ENCODE assay signal across 19 cellular contexts in the genomic region with DNA sequence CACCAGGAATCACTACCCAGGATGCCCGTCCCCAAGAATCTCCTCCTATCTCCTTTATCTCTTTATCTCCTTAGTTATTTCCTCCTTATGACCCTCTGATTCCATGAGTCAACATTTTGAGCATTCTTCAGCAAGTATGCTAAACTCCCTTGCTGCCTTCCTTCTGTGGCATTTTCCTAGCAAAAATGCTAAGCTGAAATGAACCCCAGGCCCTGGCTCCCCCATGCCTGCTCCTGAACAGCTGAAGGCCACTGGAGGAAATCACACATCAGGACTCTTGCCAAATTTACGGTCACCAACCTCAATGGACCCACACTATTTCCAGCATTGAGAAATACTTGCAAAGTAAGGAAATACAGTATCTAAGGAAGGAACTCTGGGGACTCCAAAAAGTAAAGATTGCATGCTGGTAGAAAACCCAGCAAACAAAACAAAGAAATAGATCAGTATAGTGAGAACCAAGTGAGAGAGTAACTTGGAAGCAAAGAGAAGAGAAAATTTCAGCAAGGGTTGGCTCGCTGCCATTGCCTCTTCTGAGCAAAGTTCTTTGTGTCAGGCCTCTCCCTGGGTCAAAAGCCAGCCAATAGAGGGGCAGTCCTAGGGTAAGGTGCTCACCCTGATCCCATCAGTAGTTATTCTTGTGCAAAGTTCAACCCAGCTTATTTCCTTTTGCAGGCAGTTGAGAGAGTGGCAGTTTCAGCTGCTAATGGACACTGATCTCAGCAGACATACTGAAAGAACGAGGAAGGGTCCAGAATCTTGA. TPM values are rescaled to one million over a fixed set of nuclear protein-coding genes. Genes with fewer than 3 reads are reported as not detected.
DNase-seq lines count a peak whose midpoint lies in the region; ATAC-seq, FAIRE-seq and TF ChIP-seq lines count a peak whose summit lies in the region.
"Had no signal": no experiment of that assay in that cellular context is flagged by ENCODE, and none has a peak within 500 bp of the region (broad histone marks: within the 10 kb centered on the region; RNA-seq: fewer than 3 reads in every experiment).

No MANE protein-coding gene starts in this region.

- H2AFZ ChIP-seq in SK-N-SH (ENCODE audit: low read depth): peak overlapping the region; percentile 39; the same call in 1 of the 2 replicates

- DNase-seq in GM04503 (ENCODE audit: low read depth) (peak; percentile 35), SK-N-SH (no peak), islet precursor cell (peak; percentile 55), small intestine (peak; percentile 98), occipital lobe (lab: John Stamatoyannopoulos, UW) (no peak), uterus (no peak)
- DNase-seq: activated naive CD8-positive, alpha-beta T cell treated with anti-CD3 and anti-CD28 coated beads for 36 hours; dermis blood vessel endothelial cell; NCI-H1436 treated with DMSO at 0.1 percent for 48 hours; NCI-H69; SHP77 treated with DMSO at 0.1 percent for 48 hours had no signal

- H3K4me1 ChIP-seq in SK-N-SH (ENCODE audit: control insufficient read depth in 1 of 2, insufficient read depth in 2 of 2, low read depth in 1 of 2, low read length in 1 of 2): peaks cover 0 to 7% of the 10 kb centered on the region in 2 experiments; a peak in 1 of 4 replicates
- peaks cover 9 to 10% of the 10 kb centered on the region in 2 donors for H3K4me1 ChIP-seq in small intestine (ENCODE audit: control insufficient read depth in 2 of 2, insufficient read depth in 1 of 2, low read depth in 1 of 2, low read length in 1 of 2)
- H3K4me1 ChIP-seq in uterus: no peaks in the 10 kb centered on the region

- H3K36me3 ChIP-seq in SK-N-SH (replicated peaks in 1 of 2; ENCODE audit: control insufficient read depth in 1 of 2, insufficient read depth in 2 of 2, low read length in 1 of 2) (no peaks in the 10 kb centered on the region), small intestine (ENCODE audit: control insufficient read depth in 2 of 2, insufficient read depth in 2 of 2, low read length in 2 of 2) (no peaks in the 10 kb centered on the region), uterus (no peaks in the 10 kb centered on the region)

- no peaks in the 10 kb centered on the region for H4K20me1 ChIP-seq in SK-N-SH (ENCODE audit: insufficient read depth)

- no peaks in the 10 kb centered on the region for H3K27me3 ChIP-seq in SK-N-SH (ENCODE audit: insufficient read depth)
- H3K27me3 ChIP-seq in small intestine (ENCODE audit: control insufficient read depth in 2 of 2, insufficient read depth in 2 of 2, low read length in 2 of 2): no peaks in the 10 kb centered on the region
- H3K27me3 ChIP-seq in uterus: no peaks in the 10 kb centered on the region

- peak overlapping the region; percentile 48 for H3K4me2 ChIP-seq in SK-N-SH

- peak in 1 of 2 experiments; percentile 72; a peak in 1 of 4 replicates for TF ChIP-seq EP300 in SK-N-SH (IDR thresholded peaks at IDR 0.05; ENCODE audit: borderline replicate concordance in 1 of 2, low read depth in 1 of 2, low read length in 1 of 2)

- no peaks in the 10 kb centered on the region for H3K9me3 ChIP-seq in SK-N-SH
- H3K9me3 ChIP-seq in small intestine (ENCODE audit: control insufficient read depth, low read depth): no peaks in the 10 kb centered on the region
- no peaks in the 10 kb centered on the region for H3K9me3 ChIP-seq in uterus

- no peak for TF ChIP-seq CTCF in SK-N-SH (IDR thresholded peaks at IDR 0.05)
- TF ChIP-seq CTCF in uterus (IDR thresholded peaks at IDR 0.05): no peak

- TF ChIP-seq POLR2A in uterus (IDR thresholded peaks at IDR 0.05): no peak

- POLR2A ChIA-PET in SK-N-SH (lab: Yijun Ruan, JAX): no interaction called here

- ATAC-seq in HG03097 (IDR thresholded peaks at IDR 0.05; ENCODE audit: low FRiP score, unreplicated experiment): no peak
- no peak for ATAC-seq in GM21737 (IDR thresholded peaks at IDR 0.05; ENCODE audit: unreplicated experiment)

- TF ChIP-seq RAD21 in SK-N-SH (IDR thresholded peaks at IDR 0.05; ENCODE audit: low read length): no peak

- H3F3A ChIP-seq in SK-N-SH (replicated peaks; ENCODE audit: insufficient read depth): peaks cover 6% of the 10 kb centered on the region

- no peak overlapping the region for H3K4me3 ChIP-seq in SK-N-SH (ENCODE audit: low read depth in 2 of 2, low read length in 1 of 2)
- no peak overlapping the region for H3K4me3 ChIP-seq in small intestine (ENCODE audit: low read depth in 1 of 2, low read length in 2 of 2)
- H3K4me3 ChIP-seq in uterus: no peak overlapping the region
- H3K4me3 ChIP-seq: skin epidermis had no signal

- H3K9ac ChIP-seq in SK-N-SH: no peak overlapping the region

- FAIRE-seq in small intestine (lab: Jason Lieb, UNC): no peak
- FAIRE-seq: frontal cortex, keratinocyte, TTC549 had no signal

- CTCF ChIA-PET in SK-N-SH (lab: Yijun Ruan, JAX): no interaction called here

- 46% methylated on average over 4 of the region's 4 CpGs for WGBS in SK-N-SH (ENCODE audit: low lambda C conversion rate)
- WGBS in small intestine, 3 donors: 15 to 42% (median 17%) methylated on average over 4 of the region's 4 CpGs

- H3K79me2 ChIP-seq in SK-N-SH (ENCODE audit: insufficient read depth): no peaks in the 10 kb centered on the region

- intact Hi-C loops in uterus (cut with DNase I; ENCODE audit: low total_unique reads): no loop called here

- H3K27ac ChIP-seq in SK-N-SH (ENCODE audit: low read depth in 2 of 2, low read length in 1 of 2) (peak overlapping the region; percentile 50 to 61; a peak in 3 of 4 replicates), small intestine (ENCODE audit: low read depth in 1 of 2, low read length in 1 of 2) (peak overlapping the region; percentile 37 to 83), uterus (no peak overlapping the region)
- H3K27ac ChIP-seq: skin epidermis had no signal

- no peaks in the 10 kb centered on the region for H3K9me2 ChIP-seq in SK-N-SH

TF ChIP-seq in SK-N-SH, 30 proteins besides CTCF, POLR2A, EP300 and RAD21 (continues in another document):
- TF ChIP-seq RFX5 (IDR thresholded peaks at IDR 0.05; ENCODE audit: low read length): no peak
- TF ChIP-seq NFIC (IDR thresholded peaks at IDR 0.05; ENCODE audit: borderline replicate concordance): peak; percentile 55
- no peak for TF ChIP-seq NRF1 (IDR thresholded peaks at IDR 0.05; ENCODE audit: low read depth, low read length)
- no peak for TF ChIP-seq MXI1 (IDR thresholded peaks at IDR 0.05; ENCODE audit: low read depth, low read length)
- TF ChIP-seq, protein P1, sequence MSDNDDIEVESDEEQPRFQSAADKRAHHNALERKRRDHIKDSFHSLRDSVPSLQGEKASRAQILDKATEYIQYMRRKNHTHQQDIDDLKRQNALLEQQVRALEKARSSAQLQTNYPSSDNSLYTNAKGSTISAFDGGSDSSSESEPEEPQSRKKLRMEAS (IDR thresholded peaks at IDR 0.05; ENCODE audit: low read depth): 0 out of 2 replicates have a peak, but pooled peaks have one; percentile 23
- TF ChIP-seq, protein P2, sequence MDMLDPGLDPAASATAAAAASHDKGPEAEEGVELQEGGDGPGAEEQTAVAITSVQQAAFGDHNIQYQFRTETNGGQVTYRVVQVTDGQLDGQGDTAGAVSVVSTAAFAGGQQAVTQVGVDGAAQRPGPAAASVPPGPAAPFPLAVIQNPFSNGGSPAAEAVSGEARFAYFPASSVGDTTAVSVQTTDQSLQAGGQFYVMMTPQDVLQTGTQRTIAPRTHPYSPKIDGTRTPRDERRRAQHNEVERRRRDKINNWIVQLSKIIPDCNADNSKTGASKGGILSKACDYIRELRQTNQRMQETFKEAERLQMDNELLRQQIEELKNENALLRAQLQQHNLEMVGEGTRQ (IDR thresholded peaks at IDR 0.05; ENCODE audit: borderline replicate concordance, low read depth, low read length): no peak
- TF ChIP-seq FOSL2 (IDR thresholded peaks at IDR 0.05; ENCODE audit: borderline replicate concordance, low read depth): peak; percentile 83
- TF ChIP-seq, protein P3, sequence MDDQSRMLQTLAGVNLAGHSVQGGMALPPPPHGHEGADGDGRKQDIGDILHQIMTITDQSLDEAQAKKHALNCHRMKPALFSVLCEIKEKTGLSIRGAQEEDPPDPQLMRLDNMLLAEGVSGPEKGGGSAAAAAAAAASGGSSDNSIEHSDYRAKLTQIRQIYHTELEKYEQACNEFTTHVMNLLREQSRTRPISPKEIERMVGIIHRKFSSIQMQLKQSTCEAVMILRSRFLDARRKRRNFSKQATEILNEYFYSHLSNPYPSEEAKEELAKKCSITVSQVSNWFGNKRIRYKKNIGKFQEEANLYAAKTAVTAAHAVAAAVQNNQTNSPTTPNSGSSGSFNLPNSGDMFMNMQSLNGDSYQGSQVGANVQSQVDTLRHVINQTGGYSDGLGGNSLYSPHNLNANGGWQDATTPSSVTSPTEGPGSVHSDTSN (IDR thresholded peaks at IDR 0.05): peak; percentile 35
- no peak for TF ChIP-seq EZH2phosphoT487 (IDR thresholded peaks at IDR 0.05; ENCODE audit: borderline replicate concordance, low read depth)
- TF ChIP-seq RCOR1 (IDR thresholded peaks at IDR 0.05; ENCODE audit: low read length): no peak
- peak; percentile 80 for TF ChIP-seq TCF12 (IDR thresholded peaks at IDR 0.05)
- TF ChIP-seq TEAD4 (IDR thresholded peaks at IDR 0.05; ENCODE audit: borderline replicate concordance, insufficient read depth): peak; percentile 80; the same call in 1 of the 2 replicates
- no peak for TF ChIP-seq POLR2AphosphoS5 (IDR thresholded peaks at IDR 0.05; ENCODE audit: low read depth, low read length)

RNA-seq across cellular contexts. Expression of a gene that starts 5.1 kb away (rescaled TPM):
- polyA plus RNA-seq in SK-N-SH (2012; rRNA removed) (not detected in 2 replicates), small intestine (10 to 100 TPM; 23.1 to 40.5 (median 39.2) TPM)
- not detected in 2 replicates for polyA plus RNA-seq in SK-N-SH (2012; cell fraction: cytosol; rRNA removed)
- polyA plus RNA-seq in SK-N-SH (2012; cell fraction: nucleus; rRNA removed): 0.07 TPM in 1 of 2 replicates, not detected in the other
- total RNA-seq in occipital lobe (not detected), uterus (under 1 TPM in 1 of 4 donors, not detected in 3; 0.14 TPM)
- total RNA-seq: dermis blood vessel endothelial cell, frontal cortex had no signal
- polyA plus RNA-seq: IgD-negative memory B cell, keratinocyte, neural cell had no signal

Comparison
In these comparisons a context has a peak if more than half of its experiments do, and no peak if none do; other contexts are left out.
1. DNase-seq: peak in GM04503 (single experiment), islet precursor cell (single experiment) and small intestine (single experiment); none in SK-N-SH (single experiment), occipital lobe (single experiment) and uterus (0 of 2).
2. H3K27ac ChIP-seq: peak in SK-N-SH (2 of 2) and small intestine (2 of 2); none in uterus (0 of 2).